Comparison of ENCODE assay signal across 13 cellular contexts in the genomic region with DNA sequence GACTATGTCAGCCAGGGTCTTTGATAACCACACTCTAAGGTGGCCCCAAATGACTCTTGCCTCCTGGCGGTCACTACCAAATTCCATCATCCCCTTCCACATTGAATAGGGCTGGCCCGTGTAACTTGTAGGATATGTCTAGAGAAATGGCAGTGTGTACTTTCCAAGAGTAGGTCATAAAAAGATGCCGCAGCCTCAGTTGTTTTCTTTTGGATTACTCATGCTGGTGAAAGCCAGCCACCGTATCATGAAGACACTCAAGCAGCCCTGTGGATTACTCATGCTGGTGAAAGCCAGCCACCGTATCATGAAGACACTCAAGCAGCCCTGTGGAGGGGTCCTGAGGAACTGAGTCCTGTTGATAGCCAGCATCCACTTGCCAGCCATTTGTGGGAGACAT.
"Had no signal": no experiment of that assay in that cellular context is flagged by ENCODE, and none has a peak within 500 bp of the region (broad histone marks: within the 10 kb centered on the region; RNA-seq: fewer than 3 reads in every experiment).

No MANE protein-coding gene starts in this region.

- H3K9me3 ChIP-seq: colonic mucosa, lower lobe of right lung, right atrium auricular region, upper lobe of left lung had no signal

- H3K4me1 ChIP-seq: colonic mucosa, right atrium auricular region had no signal

- H3K27me3 ChIP-seq: colonic mucosa, right atrium auricular region, upper lobe of left lung had no signal

- H3K36me3 ChIP-seq: colonic mucosa, lower lobe of right lung, right atrium auricular region, upper lobe of left lung had no signal

- H3K4me3 ChIP-seq: colonic mucosa, lower lobe of right lung, right atrium auricular region, upper lobe of left lung had no signal

- DNase-seq: activated CD4-positive, alpha-beta memory T cell treated with anti-CD3 and anti-CD28 coated beads for 36 hours; activated CD8-positive, alpha-beta memory T cell treated with anti-CD3 and anti-CD28 coated beads, Interleukin-2, amount 10 ng/mL, durations not matched to agents 7 days and 5 days; activated naive CD4-positive, alpha-beta T cell treated with anti-CD3 and anti-CD28 coated beads for 36 hours; activated T-cell treated with anti-CD3 and anti-CD28 coated beads, Interleukin-2, amount 50 U/mL, for 1 hour; central memory CD4-positive, alpha-beta T cell; colonic mucosa; lower lobe of right lung; nephron progenitor cell; occipital lobe; stimulated activated naive CD8-positive, alpha-beta T cell treated with anti-CD3 and anti-CD28 coated beads, Interleukin-15, amount 100 ng/mL, for 72 hours; upper lobe of left lung had no signal

- ATAC-seq: activated CD8-positive, alpha-beta memory T cell treated with anti-CD3 and anti-CD28 coated beads, Interleukin-2, amount 10 ng/mL, durations not matched to agents 7 days and 5 days; esophagus mucosa; lower lobe of right lung; stimulated activated naive CD8-positive, alpha-beta T cell treated with anti-CD3 and anti-CD28 coated beads, Interleukin-15, amount 100 ng/mL, for 72 hours had no signal
